9 cellular contexts compared by ENCODE assay signal in the genomic region with DNA sequence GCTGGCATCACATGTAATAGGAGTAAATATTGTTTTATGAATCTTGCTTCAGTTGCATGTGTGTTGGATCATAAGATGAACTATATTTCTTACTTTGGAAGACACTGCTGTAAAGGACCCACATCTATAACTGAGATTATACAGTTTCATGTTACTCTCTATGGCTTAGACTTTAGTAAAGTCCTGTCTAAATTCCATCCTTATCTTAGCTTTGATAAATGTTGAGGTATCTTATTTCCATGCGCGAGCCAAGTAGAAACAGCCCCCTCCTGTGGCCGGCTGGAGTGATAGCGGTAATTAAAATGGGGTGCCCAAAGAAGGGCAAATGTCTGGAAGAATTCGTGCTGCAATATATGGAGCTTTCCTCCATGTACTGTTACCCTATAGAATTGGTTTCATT. TPM values are rescaled to one million over a fixed set of nuclear protein-coding genes. Genes with fewer than 3 reads are reported as not detected.
DNase-seq lines count a peak whose midpoint lies in the region; ATAC-seq and TF ChIP-seq lines count a peak whose summit lies in the region.
"Had no signal": no experiment of that assay in that cellular context is flagged by ENCODE, and none has a peak within 500 bp of the region (broad histone marks: within the 10 kb centered on the region; RNA-seq: fewer than 3 reads in every experiment).

No MANE protein-coding gene starts in this region.

- no peak for DNase-seq in BJ (ENCODE audit: low read depth)
- DNase-seq in H7: peak; percentile 65
- DNase-seq in T-helper 2 cell treated with Interferon-gamma antibody and Interleukin-4, amounts not matched to agents 5 μg/mL and 100 μg/mL, for 36 hours (ENCODE audit: low spot score): peak; percentile 12
- peak; percentile 54 for DNase-seq in epithelial cell of esophagus (ENCODE audit: low read depth)
- DNase-seq in retina: peak; percentile 16
- DNase-seq in epidermal melanocyte (ENCODE audit: insufficient read length, low spot score): no peak

- no peak overlapping the region for H3K4me3 Mint-ChIP-seq in T-helper 2 cell treated with Interferon-gamma antibody and Interleukin-4, amounts not matched to agents 5 μg/mL and 100 μg/mL, for 36 hours
- H3K4me3 Mint-ChIP-seq: IgD-negative memory B cell had no signal

- peaks cover 5% of the 10 kb centered on the region for H3K4me1 Mint-ChIP-seq in T-helper 2 cell treated with Interferon-gamma antibody and Interleukin-4, amounts not matched to agents 5 μg/mL and 100 μg/mL, for 36 hours (ENCODE audit: low read depth)

- H3K36me3 ChIP-seq in BJ (ENCODE audit: control insufficient read depth, insufficient read depth, low read length) (no peaks in the 10 kb centered on the region), H7 (replicated peaks; ENCODE audit: control insufficient read depth, insufficient read depth, low read length) (no peaks in the 10 kb centered on the region)

- H3K9me3 Mint-ChIP-seq in T-helper 2 cell treated with Interferon-gamma antibody and Interleukin-4, amounts not matched to agents 5 μg/mL and 100 μg/mL, for 36 hours: no peaks in the 10 kb centered on the region

- H3K27me3 ChIP-seq in BJ (ENCODE audit: control insufficient read depth, insufficient read depth, low read length): peaks cover 1% of the 10 kb centered on the region; the same call in 1 of the 2 replicates
- no peaks in the 10 kb centered on the region for H3K27me3 ChIP-seq in H7 (ENCODE audit: control insufficient read depth, insufficient read depth, low read length)

- ATAC-seq in GM18867 (IDR thresholded peaks at IDR 0.05; ENCODE audit: unreplicated experiment): no peak
- ATAC-seq in GM19035 (IDR thresholded peaks at IDR 0.05; ENCODE audit: unreplicated experiment): no peak

- H3K27ac Mint-ChIP-seq in T-helper 2 cell treated with Interferon-gamma antibody and Interleukin-4, amounts not matched to agents 5 μg/mL and 100 μg/mL, for 36 hours: no peak overlapping the region
- H3K27ac Mint-ChIP-seq: IgD-negative memory B cell had no signal

- no peaks in the 10 kb centered on the region for H3K36me3 Mint-ChIP-seq in T-helper 2 cell treated with Interferon-gamma antibody and Interleukin-4, amounts not matched to agents 5 μg/mL and 100 μg/mL, for 36 hours (ENCODE audit: low read depth)

- CTCF ChIA-PET in BJ (lab: Yijun Ruan, JAX): interaction anchor here (0.8 to 5.9 kb wide), 11 partner anchors 10 to 606 kb away, joined by 3 to 78 read pairs (median 4); a partner anchor contains a TSS

- TF ChIP-seq CTCF in BJ (IDR thresholded peaks at IDR 0.05; ENCODE audit: insufficient read depth, low read depth, low read length) (peak; percentile 66), epithelial cell of esophagus (IDR thresholded peaks at IDR 0.05; ENCODE audit: insufficient read depth, low read depth, low read length, missing control alignments) (peak; percentile 74)

- H3K27me3 Mint-ChIP-seq in T-helper 2 cell treated with Interferon-gamma antibody and Interleukin-4, amounts not matched to agents 5 μg/mL and 100 μg/mL, for 36 hours (ENCODE audit: low read depth): peaks cover 10% of the 10 kb centered on the region

- POLR2A ChIA-PET in BJ (lab: Charles Lee): interaction anchor here (0.7 kb wide), 1 partner anchor 28 kb away, joined by 3 read pairs; no protein-coding TSS in a partner anchor

- H3K4me3 ChIP-seq in BJ (ENCODE audit: low read depth, low read length) (no peak overlapping the region), H7 (ENCODE audit: insufficient read depth, low read depth, low read length) (no peak overlapping the region), epithelial cell of esophagus (ENCODE audit: low read length) (no peak overlapping the region)

RNA-seq across cellular contexts. Expression of a gene that starts 43.0 kb away (rescaled TPM):
- polyA plus RNA-seq in BJ (2011; rRNA removed): 0.10 and 0.11 TPM in 2 replicates
- 0.05 TPM in 1 of 2 replicates, not detected in the other for polyA minus RNA-seq in BJ (2011; rRNA and poly(A)+ RNA removed)
- total RNA-seq in H7 (2014; rRNA removed; shearing (Covaris generic)): not detected in 2 replicates
- polyA plus RNA-seq: IgD-negative memory B cell had no signal

RNA-seq across cellular contexts. Expression of a gene that starts 57.1 kb away (rescaled TPM):
- polyA plus RNA-seq in BJ (2011; rRNA removed): 25.1 and 46.1 TPM in 2 replicates
- 109 and 118 TPM in 2 replicates for polyA minus RNA-seq in BJ (2011; rRNA and poly(A)+ RNA removed)
- 52.8 and 55.8 TPM in 2 replicates for total RNA-seq in H7 (2014; rRNA removed; shearing (Covaris generic))
- polyA plus RNA-seq: IgD-negative memory B cell had no signal

Comparison
In these comparisons a context has a peak if more than half of its experiments do, and no peak if none do; other contexts are left out.
1. DNase-seq: peak in H7 (single experiment), T-helper 2 cell treated with Interferon-gamma antibody and Interleukin-4, amounts not matched to agents 5 μg/mL and 100 μg/mL, for 36 hours (single experiment), epithelial cell of esophagus (single experiment) and retina (single experiment); none in BJ (single experiment) and epidermal melanocyte (single experiment).